18 cellular contexts compared by ENCODE assay signal in the genomic region with DNA sequence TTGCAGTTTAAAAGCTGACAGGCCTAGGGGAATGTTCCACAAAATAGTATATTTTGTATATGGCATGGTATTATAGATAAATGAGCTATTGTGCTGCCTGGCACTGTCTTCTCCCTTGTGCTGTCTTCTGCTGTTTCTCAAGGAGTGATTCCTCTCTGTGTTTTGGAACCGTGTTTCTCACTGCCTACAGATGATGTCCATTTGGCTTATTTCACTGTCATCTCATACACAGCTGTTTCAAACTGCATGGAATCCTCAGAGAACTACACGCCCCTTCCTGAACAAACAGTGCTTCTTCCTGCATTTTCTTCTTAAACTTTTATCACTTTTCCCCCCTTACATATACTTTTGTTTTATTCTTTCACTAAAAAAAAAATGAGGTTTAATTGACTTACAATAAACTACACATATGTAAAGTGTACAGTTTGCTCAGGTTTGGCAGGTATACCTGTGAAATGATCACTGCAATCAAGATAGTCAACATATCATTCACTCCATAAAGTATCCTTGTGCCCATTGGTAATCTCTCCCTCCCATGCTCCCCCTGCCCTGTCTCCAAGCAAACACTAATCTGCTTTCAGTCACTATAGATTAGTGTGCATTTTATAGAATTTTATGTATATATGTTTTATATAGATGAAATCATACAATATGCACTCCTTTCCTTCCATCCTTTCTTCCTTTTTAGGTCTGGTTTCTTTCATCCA.
DNase-seq lines count a peak whose midpoint lies in the region.
"Had no signal": no experiment of that assay in that cellular context is flagged by ENCODE, and none has a peak within 500 bp of the region (broad histone marks: within the 10 kb centered on the region; RNA-seq: fewer than 3 reads in every experiment).

No MANE protein-coding gene starts in this region.

- H3K4me1 ChIP-seq in muscle layer of colon (ENCODE audit: insufficient read depth, low read length), result peaks cover 34% of the 10 kb centered on the region

- H3K9me3 ChIP-seq in muscle layer of colon (ENCODE audit: low read length), result no peaks in the 10 kb centered on the region

- H3K36me3 ChIP-seq in muscle layer of colon (ENCODE audit: insufficient read depth, low read length), result no peaks in the 10 kb centered on the region
- H3K36me3 ChIP-seq: BE2C had no signal

- DNase-seq in AG20443 (ENCODE audit: low spot score) (peak; percentile 18), NCI-H69 (lab: John Stamatoyannopoulos, UW) (peak; percentile 76), fibroblast of peridontal ligament (ENCODE audit: extremely low read depth) (peak; percentile 26), SW480 (ENCODE audit: low spot score) (no peak)
- no peak for DNase-seq in activated CD4-positive, alpha-beta T cell treated with anti-CD3 and anti-CD28 coated beads for 1 hour
- DNase-seq in stimulated activated CD4-positive, alpha-beta T cell treated with anti-CD3 and anti-CD28 coated beads, Interleukin-4, amount 100 ng/mL, for 24 hours, result no peak
- DNase-seq: activated CD4-positive, alpha-beta T cell treated with anti-CD3 and anti-CD28 coated beads, Interleukin-2, amount 10 ng/mL, durations not matched to agents 7 days and 5 days; activated naive CD8-positive, alpha-beta T cell treated with anti-CD3 and anti-CD28 coated beads, Interleukin-2, amount 10 ng/mL, durations not matched to agents 7 days and 5 days; activated T-cell treated with anti-CD3 and anti-CD28 coated beads, Interleukin-2, amount 50 U/mL, for 72 hours; BE2C; DMS153; kidney; NCI-H2081 treated with DMSO at 0.1 percent for 48 hours; NK-92 treated with Interleukin-12 subunit alpha and Interleukin-12 subunit beta, amount 100 ng/mL, for 24 hours; SHP77 treated with DMSO at 0.1 percent for 48 hours; stimulated activated naive CD8-positive, alpha-beta T cell treated with anti-CD3 and anti-CD28 coated beads, Interleukin-15, amount 100 ng/mL, for 72 hours; T1000 had no signal

- H3K27me3 ChIP-seq in muscle layer of colon (ENCODE audit: control insufficient read depth in 1 of 2, insufficient read depth in 2 of 2, low read length in 2 of 2), result no peaks in the 10 kb centered on the region
- H3K27me3 ChIP-seq: BE2C had no signal

- H3K27ac ChIP-seq in muscle layer of colon (ENCODE audit: low read depth, low read length), result peak overlapping the region; percentile 28

- H3K4me3 ChIP-seq in muscle layer of colon (ENCODE audit: low read depth in 1 of 2, low read length in 2 of 2), result no peak overlapping the region

- H3K9ac ChIP-seq in muscle layer of colon (ENCODE audit: low read length), result no peak overlapping the region

Comparison
In these comparisons a context has a peak if more than half of its experiments do, and no peak if none do; other contexts are left out.
1. DNase-seq: peak in AG20443 (single experiment), NCI-H69 (single experiment) and fibroblast of peridontal ligament (single experiment); none in SW480 (single experiment), activated CD4-positive, alpha-beta T cell treated with anti-CD3 and anti-CD28 coated beads for 1 hour (single experiment) and stimulated activated CD4-positive, alpha-beta T cell treated with anti-CD3 and anti-CD28 coated beads, Interleukin-4, amount 100 ng/mL, for 24 hours (single experiment).